Comparison of ENCODE assay signal across 8 cellular contexts in genomic region chr3:179323197-179323901, GRCh38. TPM values are rescaled to one million over a fixed set of nuclear protein-coding genes. Genes with fewer than 3 reads are reported as not detected.
DNase-seq lines count a peak whose midpoint lies in the region; ATAC-seq and TF ChIP-seq lines count a peak whose summit lies in the region.

No MANE protein-coding gene starts in this region.

- ATAC-seq in GM19395 (IDR thresholded peaks at IDR 0.05; ENCODE audit: unreplicated experiment): peak; percentile 50
- ATAC-seq in HG03460 (IDR thresholded peaks at IDR 0.05; ENCODE audit: unreplicated experiment): peak; percentile 37
- ATAC-seq in mucosa of descending colon: peak; percentile 77

- H3K4me1 ChIP-seq in mucosa of descending colon (ENCODE audit: low read depth): peaks cover 16% of the 10 kb centered on the region

- TF ChIP-seq CTCF in mucosa of descending colon (IDR thresholded peaks at IDR 0.05): no peak

- H3K36me3 ChIP-seq in mucosa of descending colon (ENCODE audit: low read depth): no peaks in the 10 kb centered on the region

- H3K27ac ChIP-seq in epithelial cell of prostate: peak overlapping the region; percentile 63

- H3K4me3 ChIP-seq in mucosa of descending colon: peak overlapping the region; percentile 45

- intact Hi-C loops in mucosa of descending colon (cut with DNase I, micrococcal nuclease): loop anchor here in 1 of 2 donors (2.0 kb wide), 1 partner anchor 25 kb away; no protein-coding TSS in a partner anchor

- DNase-seq in CD1c-positive myeloid dendritic cell (ENCODE audit: extremely low spot score) (peak; percentile 74), NOMO-1 treated with dmso at 0.1 percent for 144 hours (lab: John Stamatoyannopoulos, UW; ENCODE audit: unreplicated experiment) (peak; percentile 44), activated T-cell treated with anti-CD3 and anti-CD28 coated beads for 24 hours (ENCODE audit: low read depth) (peak; percentile 42), epithelial cell of prostate (ENCODE audit: low read depth, low spot score) (no peak), mucosa of descending colon (peak; percentile 77 to 84 (median 79))
- DNase-seq in stimulated activated CD8-positive, alpha-beta memory T cell treated with anti-CD3 and anti-CD28 coated beads, Interleukin-4, amount 100 ng/mL, for 24 hours (ENCODE audit: low read depth): peak; percentile 40

- no peaks in the 10 kb centered on the region for H3K9me3 ChIP-seq in mucosa of descending colon

RNA-seq across cellular contexts. Expression of gene ZNF639, which starts 0.5 kb away (rescaled TPM):
- 10 to 100 TPM; 18.4 to 41.2 (median 22.9) TPM for total RNA-seq in mucosa of descending colon

RNA-seq across cellular contexts. Expression of gene MFN1, which starts 24.2 kb away (rescaled TPM):
- total RNA-seq in mucosa of descending colon: 10 to 100 TPM; 55.2 to 68.4 (median 61.8) TPM
